In genomic region chr7:130865408-130866236, GRCh38 we compare ENCODE assay signal across 10 cellular contexts.
DNase-seq lines count a peak whose midpoint lies in the region; ATAC-seq, FAIRE-seq and TF ChIP-seq lines count a peak whose summit lies in the region.
"Had no signal": no experiment of that assay in that cellular context is flagged by ENCODE, and none has a peak within 500 bp of the region (broad histone marks: within the 10 kb centered on the region; RNA-seq: fewer than 3 reads in every experiment).

No MANE protein-coding gene starts in this region.

- no peak for TF ChIP-seq POLR2A in GM12878 (IDR thresholded peaks at IDR 0.05; ENCODE audit: low read depth, low read length)

- no TSS peak for BruUV-seq in GM12878 (replicated peaks; lab: Mats Ljungman, UMichigan)

- DNase-seq in NOMO-1 treated with DMSO at 0.1 percent for 48 hours (lab: John Stamatoyannopoulos, UW; ENCODE audit: unreplicated experiment) (peak; percentile 2), NOMO-1 treated with dmso at 0.1 percent for 144 hours (lab: John Stamatoyannopoulos, UW; ENCODE audit: unreplicated experiment) (no peak), NCI-H82 (lab: John Stamatoyannopoulos, UW) (peak; percentile 80), GM12878 (ENCODE audit: low read depth, low spot score) (no peak), hippocampal formation (lab: John Stamatoyannopoulos, UW) (no peak), GM19240 (ENCODE audit: insufficient read length, low spot score) (no peak)
- DNase-seq: T-cell had no signal

- in situ Hi-C loops in GM12878 (cut with MboI): no loop called here

- peak; percentile 53 for ATAC-seq in GM12878
- ATAC-seq in HG03095 (IDR thresholded peaks at IDR 0.05; ENCODE audit: unreplicated experiment): no peak

- H3K4me2 ChIP-seq in GM12878 (ENCODE audit: control insufficient read depth, insufficient read depth) (no peak overlapping the region), neural cell (ENCODE audit: low read length) (no peak overlapping the region)

- CTCF ChIA-PET in GM12878 (lab: Yijun Ruan, JAX): interaction anchor here (1.0 kb wide), 1 partner anchor 31 kb away, joined by 4 read pairs; no protein-coding TSS in a partner anchor

- H3F3A ChIP-seq in neural cell (ENCODE audit: insufficient read depth, low read length, poor library complexity, severe bottlenecking): no peaks in the 10 kb centered on the region

- H3K4me1 ChIP-seq in GM12878 (ENCODE audit: control insufficient read depth, insufficient read depth, low read length): no peaks in the 10 kb centered on the region

- H3K9ac ChIP-seq in GM12878 (ENCODE audit: control insufficient read depth, insufficient read depth, low read length) (no peak overlapping the region), neural cell (ENCODE audit: low read length) (no peak overlapping the region)

- TF ChIP-seq RAD21 in GM12878 (IDR thresholded peaks at IDR 0.05; ENCODE audit: insufficient read depth, low read depth, low read length) (no peak), neural cell (conservative IDR thresholded peaks at IDR 0.05) (no peak)

- TF ChIP-seq EP300 in GM12878 (IDR thresholded peaks at IDR 0.05; ENCODE audit: borderline replicate concordance in 1 of 2, control insufficient read depth in 1 of 2, low read depth in 2 of 2, low read length in 2 of 2): no peak
- TF ChIP-seq EP300 in neural cell (conservative IDR thresholded peaks at IDR 0.05; ENCODE audit: poor library complexity, severe bottlenecking): no peak

- RAD21 ChIA-PET in GM12878 (lab: Charles Lee; ENCODE audit: unreplicated experiment): no interaction called here

- no peak overlapping the region for H2AFZ ChIP-seq in GM12878 (ENCODE audit: control insufficient read depth, low read depth, low read length)
- H2AFZ ChIP-seq in neural cell (ENCODE audit: low read depth, low read length): no peak overlapping the region

- TF ChIP-seq CTCF in GM12878 (IDR thresholded peaks at IDR 0.05 in 2 of 3, conservative IDR thresholded peaks at IDR 0.05 in 1 of 3; ENCODE audit: control insufficient read depth in 2 of 3, extremely low read depth in 1 of 3, insufficient read depth in 1 of 3, low read depth in 3 of 3, low read length in 3 of 3) (no peak), neural cell (IDR thresholded peaks at IDR 0.05; ENCODE audit: poor library complexity, severe bottlenecking) (peak; percentile 47)

- intact Hi-C loops in GM12878 (cut with micrococcal nuclease; ENCODE audit: unreplicated experiment): no loop called here

- SMC1A ChIA-PET in GM12878 (lab: Charles Lee; ENCODE audit: uncharacterized antibody, unreplicated experiment): interaction anchor here (0.6 kb wide), 1 partner anchor 420 kb away, joined by 3 read pairs; no protein-coding TSS in a partner anchor

- H3K9me3 ChIP-seq in GM12878 (replicated peaks; ENCODE audit: control insufficient read depth, insufficient read depth, low read length) (peaks cover 6% of the 10 kb centered on the region), neural cell (ENCODE audit: low read length) (no peaks in the 10 kb centered on the region)

- H3K27ac ChIP-seq in GM12878 (ENCODE audit: control insufficient read depth, insufficient read depth) (no peak overlapping the region), neural cell (ENCODE audit: low read length) (no peak overlapping the region)

- 82% methylated on average over 4 of the region's 4 CpGs for WGBS in GM12878 (ENCODE audit: insufficient coverage, insufficient replicate concordance, low lambda C conversion rate, missing lambda C conversion rate)

- H3K4me3 ChIP-seq in GM12878 (no peak overlapping the region), neural cell (ENCODE audit: low read length) (no peak overlapping the region)

- no peaks in the 10 kb centered on the region for H3K79me2 ChIP-seq in GM12878 (ENCODE audit: control insufficient read depth, insufficient read depth, low read length)
- no peaks in the 10 kb centered on the region for H3K79me2 ChIP-seq in neural cell (replicated peaks; ENCODE audit: insufficient read depth, low read length)

- H3K9me2 ChIP-seq in neural cell (ENCODE audit: insufficient read depth, low read length): no peaks in the 10 kb centered on the region

- FAIRE-seq in GM12878 (lab: Jason Lieb, UNC): no peak
- FAIRE-seq: GM18507 had no signal

- peaks cover 4 to 5% of the 10 kb centered on the region in 2 experiments; a peak in 2 of 4 replicates for H3K36me3 ChIP-seq in GM12878 (ENCODE audit: control insufficient read depth in 2 of 2, insufficient read depth in 2 of 2, low read length in 1 of 2)
- H3K36me3 ChIP-seq in neural cell (ENCODE audit: insufficient read depth, low read length): no peaks in the 10 kb centered on the region

- POLR2A ChIA-PET in GM12878 (lab: Charles Lee): interaction anchor here (0.5 kb wide), 2 partner anchors 74 to 792 kb away, joined by 3 to 4 read pairs; no protein-coding TSS in a partner anchor

- no peaks in the 10 kb centered on the region for H3K27me3 ChIP-seq in GM12878 (replicated peaks in 1 of 2; ENCODE audit: control insufficient read depth in 2 of 2, insufficient read depth in 2 of 2, low read length in 1 of 2)
- H3K27me3 ChIP-seq in neural cell (ENCODE audit: insufficient read depth, low read depth, low read length): no peaks in the 10 kb centered on the region

- peaks cover 2% of the 10 kb centered on the region; the same call in 1 of the 2 replicates for H4K20me1 ChIP-seq in GM12878 (ENCODE audit: control insufficient read depth, insufficient read depth)
- no peaks in the 10 kb centered on the region for H4K20me1 ChIP-seq in neural cell (ENCODE audit: insufficient read depth)

TF ChIP-seq in GM12878, 131 proteins besides CTCF, POLR2A, EP300 and RAD21:
- TF ChIP-seq REST (IDR thresholded peaks at IDR 0.05; ENCODE audit: low read depth, low read length): peak; percentile 84
- no peak for TF ChIP-seq ZNF217 (IDR thresholded peaks at IDR 0.05)

TF ChIP-seq in neural cell, 6 proteins besides CTCF, POLR2A, EP300 and RAD21:
- TF ChIP-seq REST (IDR thresholded peaks at IDR 0.05; ENCODE audit: borderline replicate concordance) (no peak), TAF1 (IDR thresholded peaks at IDR 0.05; ENCODE audit: low read depth) (no peak), SMC3 (conservative IDR thresholded peaks at IDR 0.05; ENCODE audit: poor library complexity) (no peak), MXI1 (conservative IDR thresholded peaks at IDR 0.05; ENCODE audit: poor library complexity, severe bottlenecking) (no peak), EZH2 (IDR thresholded peaks at IDR 0.05; ENCODE audit: borderline replicate concordance, insufficient read depth, low read length, poor library complexity, severe bottlenecking) (no peak), POLR2AphosphoS5 (IDR thresholded peaks at IDR 0.05) (no peak)

Comparison
In these comparisons a context has a peak if more than half of its experiments do, and no peak if none do; other contexts are left out.
1. DNase-seq: peak in NOMO-1 treated with DMSO at 0.1 percent for 48 hours (single experiment) and NCI-H82 (single experiment); none in NOMO-1 treated with dmso at 0.1 percent for 144 hours (single experiment), GM12878 (single experiment), hippocampal formation (0 of 2) and GM19240 (single experiment).